Comparison of ENCODE assay signal across 14 cellular contexts in the genomic region with DNA sequence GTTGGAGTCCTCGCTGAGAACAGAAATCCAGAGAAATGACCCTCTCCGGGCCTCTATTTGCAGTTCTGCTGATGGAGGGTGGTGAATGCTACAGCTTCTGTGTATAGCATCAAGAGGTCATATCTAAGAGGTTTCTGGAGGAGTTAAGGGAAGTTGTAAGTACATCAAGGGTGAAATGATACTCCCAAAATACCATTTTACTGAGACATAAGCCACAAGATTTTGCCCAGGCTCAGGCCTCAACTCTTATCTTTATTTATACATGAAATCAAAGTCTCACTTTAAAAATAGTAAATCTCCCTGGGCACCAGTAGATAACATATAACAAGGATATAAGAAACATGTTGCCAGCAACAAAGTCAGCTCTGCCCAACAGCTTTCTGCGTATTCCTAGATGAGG. TPM values are rescaled to one million over a fixed set of nuclear protein-coding genes. Genes with fewer than 3 reads are reported as not detected.
A peak's percentile ranks its signal among the peaks of the same experiment; 100 is the strongest.
DNase-seq lines count a peak whose midpoint lies in the region; ATAC-seq, FAIRE-seq and TF ChIP-seq lines count a peak whose summit lies in the region.
"Had no signal": no experiment of that assay in that cellular context is flagged by ENCODE, and none has a peak within 500 bp of the region (broad histone marks: within the 10 kb centered on the region; RNA-seq: fewer than 3 reads in every experiment).

No MANE protein-coding gene starts in this region.

- ATAC-seq in naive thymus-derived CD8-positive, alpha-beta T cell: no peak
- no peak for ATAC-seq in upper lobe of right lung
- ATAC-seq: activated CD4-positive, CD25-positive, alpha-beta regulatory T cell treated with anti-CD3 and anti-CD28 coated beads, Interleukin-2, amount 50 U/mL, for 24 hours; left colon; right lobe of liver; stimulated activated naive CD8-positive, alpha-beta T cell treated with anti-CD3 and anti-CD28 coated beads, Interleukin-15, amount 100 ng/mL, for 72 hours had no signal

- peaks cover 0 to 38% (median 4%) of the 10 kb centered on the region in 3 donors for H3K36me3 Mint-ChIP-seq in naive thymus-derived CD8-positive, alpha-beta T cell
- peaks cover 26% of the 10 kb centered on the region for H3K36me3 Mint-ChIP-seq in activated T-helper 1 cell treated with anti-CD3 and anti-CD28 coated beads, Interleukin-12 subunit alpha, Interleukin-12 subunit beta, Interleukin-2, Interleukin-4 antibody, amounts not matched to agents 30 ng/mL and 10 ng/mL and 1 ng/mL, durations not matched to agents 14 hours and 24 hours and 36 hours (ENCODE audit: low read depth)

- H3F3A ChIP-seq in DOHH2 (ENCODE audit: control insufficient read depth, insufficient read depth): peaks cover 65% of the 10 kb centered on the region

- POLR2A ChIA-PET in naive thymus-derived CD8-positive, alpha-beta T cell (lab: Charles Lee): interaction anchor here (0.6 to 6.9 kb wide), 10 partner anchors 14 to 45 kb away, joined by 3 to 79 read pairs (median 4); a partner anchor contains a TSS

- H3K27me3 ChIP-seq in DOHH2 (ENCODE audit: control insufficient read depth, low read length): no peaks in the 10 kb centered on the region
- H3K27me3 ChIP-seq in upper lobe of right lung: no peaks in the 10 kb centered on the region
- H3K27me3 ChIP-seq: right lobe of liver had no signal

- H3K4me2 ChIP-seq in DOHH2 (ENCODE audit: low read length): peak overlapping the region; percentile 98

- TF ChIP-seq CTCF in DOHH2 (IDR thresholded peaks at IDR 0.05; ENCODE audit: low read depth, low read length, poor library complexity, severe bottlenecking) (no peak), upper lobe of right lung (IDR thresholded peaks at IDR 0.05) (no peak)

- peaks cover 49 to 99% (median 88%) of the 10 kb centered on the region in 4 donors for H3K4me1 Mint-ChIP-seq in naive thymus-derived CD8-positive, alpha-beta T cell
- peaks cover 69% of the 10 kb centered on the region for H3K4me1 Mint-ChIP-seq in activated T-helper 1 cell treated with anti-CD3 and anti-CD28 coated beads, Interleukin-12 subunit alpha, Interleukin-12 subunit beta, Interleukin-2, Interleukin-4 antibody, amounts not matched to agents 30 ng/mL and 10 ng/mL and 1 ng/mL, durations not matched to agents 14 hours and 24 hours and 36 hours (ENCODE audit: low read depth)

- DNase-seq in HTR-8/SVneo (ENCODE audit: insufficient read length, low spot score) (peak; percentile 9), amniotic epithelial cell (ENCODE audit: low read depth) (peak; percentile 96), upper lobe of right lung (no peak), cerebellum (ENCODE audit: low spot score) (no peak)
- no peak for DNase-seq in naive thymus-derived CD8-positive, alpha-beta T cell
- DNase-seq in activated T-helper 1 cell treated with anti-CD3 and anti-CD28 coated beads, Interleukin-12 subunit alpha, Interleukin-12 subunit beta, Interleukin-2, Interleukin-4 antibody, amounts not matched to agents 30 ng/mL and 10 ng/mL and 1 ng/mL, durations not matched to agents 14 hours and 24 hours and 36 hours (ENCODE audit: low spot score): no peak
- DNase-seq: left colon; nephron progenitor cell; right lobe of liver; stimulated activated naive CD8-positive, alpha-beta T cell treated with anti-CD3 and anti-CD28 coated beads, Interleukin-15, amount 100 ng/mL, for 72 hours; SW 1271 had no signal

- H3K9me3 ChIP-seq in DOHH2 (ENCODE audit: control insufficient read depth, insufficient read depth, low read length) (no peaks in the 10 kb centered on the region), upper lobe of right lung (no peaks in the 10 kb centered on the region)
- H3K9me3 ChIP-seq: HAP-1, right lobe of liver had no signal

- H3K27ac Mint-ChIP-seq in naive thymus-derived CD8-positive, alpha-beta T cell: peak overlapping the region; percentile 79 to 99 (median 96)
- no peak overlapping the region for H3K27ac Mint-ChIP-seq in activated T-helper 1 cell treated with anti-CD3 and anti-CD28 coated beads, Interleukin-12 subunit alpha, Interleukin-12 subunit beta, Interleukin-2, Interleukin-4 antibody, amounts not matched to agents 30 ng/mL and 10 ng/mL and 1 ng/mL, durations not matched to agents 14 hours and 24 hours and 36 hours
- H3K27ac Mint-ChIP-seq: nephron progenitor cell had no signal

- peak overlapping the region in 9 of 10 donors; percentile 20 to 88 (median 41) for H3K4me3 Mint-ChIP-seq in naive thymus-derived CD8-positive, alpha-beta T cell
- H3K4me3 Mint-ChIP-seq in activated T-helper 1 cell treated with anti-CD3 and anti-CD28 coated beads, Interleukin-12 subunit alpha, Interleukin-12 subunit beta, Interleukin-2, Interleukin-4 antibody, amounts not matched to agents 30 ng/mL and 10 ng/mL and 1 ng/mL, durations not matched to agents 14 hours and 24 hours and 36 hours: no peak overlapping the region
- H3K4me3 Mint-ChIP-seq: nephron progenitor cell had no signal

- FAIRE-seq in HTR-8/SVneo (lab: Jason Lieb, UNC): no peak

- no peaks in the 10 kb centered on the region for H3K9me3 Mint-ChIP-seq in naive thymus-derived CD8-positive, alpha-beta T cell
- H3K9me3 Mint-ChIP-seq in activated T-helper 1 cell treated with anti-CD3 and anti-CD28 coated beads, Interleukin-12 subunit alpha, Interleukin-12 subunit beta, Interleukin-2, Interleukin-4 antibody, amounts not matched to agents 30 ng/mL and 10 ng/mL and 1 ng/mL, durations not matched to agents 14 hours and 24 hours and 36 hours: no peaks in the 10 kb centered on the region
- H3K9me3 Mint-ChIP-seq: nephron progenitor cell; stimulated activated naive CD8-positive, alpha-beta T cell treated with anti-CD3 and anti-CD28 coated beads, Interleukin-15, amount 100 ng/mL, for 72 hours had no signal

- no peaks in the 10 kb centered on the region for H3K27me3 Mint-ChIP-seq in naive thymus-derived CD8-positive, alpha-beta T cell
- H3K27me3 Mint-ChIP-seq in activated T-helper 1 cell treated with anti-CD3 and anti-CD28 coated beads, Interleukin-12 subunit alpha, Interleukin-12 subunit beta, Interleukin-2, Interleukin-4 antibody, amounts not matched to agents 30 ng/mL and 10 ng/mL and 1 ng/mL, durations not matched to agents 14 hours and 24 hours and 36 hours (ENCODE audit: insufficient read depth): no peaks in the 10 kb centered on the region
- H3K27me3 Mint-ChIP-seq: stimulated activated naive CD8-positive, alpha-beta T cell treated with anti-CD3 and anti-CD28 coated beads, Interleukin-15, amount 100 ng/mL, for 72 hours had no signal

- H3K4me1 ChIP-seq in DOHH2 (ENCODE audit: control insufficient read depth, low read length) (peaks cover 100% of the 10 kb centered on the region), upper lobe of right lung (no peaks in the 10 kb centered on the region)
- H3K4me1 ChIP-seq: right lobe of liver had no signal

- H3K4me3 ChIP-seq in DOHH2 (ENCODE audit: low read length) (peak overlapping the region; percentile 74), upper lobe of right lung (no peak overlapping the region)
- H3K4me3 ChIP-seq: HAP-1, right lobe of liver had no signal

- H3K27ac ChIP-seq in DOHH2 (ENCODE audit: low read depth, low read length) (peak overlapping the region; percentile 94), upper lobe of right lung (no peak overlapping the region)
- H3K27ac ChIP-seq: right lobe of liver had no signal

- peaks cover 50% of the 10 kb centered on the region for H3K79me2 ChIP-seq in DOHH2 (ENCODE audit: control insufficient read depth, low read length)

- H3K9me2 ChIP-seq in DOHH2 (replicated peaks; ENCODE audit: control insufficient read depth, low read length): no peaks in the 10 kb centered on the region

- intact Hi-C loops in upper lobe of right lung (cut with DNase I): no loop called here
- intact Hi-C loops in activated T-helper 1 cell treated with anti-CD3 and anti-CD28 coated beads, Interleukin-12 subunit alpha, Interleukin-12 subunit beta, Interleukin-2, Interleukin-4 antibody, amounts not matched to agents 30 ng/mL and 10 ng/mL and 1 ng/mL, durations not matched to agents 14 hours and 24 hours and 36 hours (cut with micrococcal nuclease): no loop called here

- H4K20me1 ChIP-seq in DOHH2 (ENCODE audit: control insufficient read depth, insufficient read depth, low read depth, low read length): no peaks in the 10 kb centered on the region

- H3K36me3 ChIP-seq in DOHH2 (ENCODE audit: control insufficient read depth, low read length): peaks cover 58% of the 10 kb centered on the region
- peaks cover 32% of the 10 kb centered on the region for H3K36me3 ChIP-seq in upper lobe of right lung
- H3K36me3 ChIP-seq: HAP-1, right lobe of liver had no signal

RNA-seq across cellular contexts. Expression of a gene that starts 40.4 kb away (rescaled TPM):
- total RNA-seq in naive thymus-derived CD8-positive, alpha-beta T cell: 100 to 1,000 TPM; 124 to 137 TPM
- polyA plus RNA-seq in naive thymus-derived CD8-positive, alpha-beta T cell: 10 to 100 TPM; 37.1 to 60.2 (median 42.7) TPM
- total RNA-seq in upper lobe of right lung: 37.5 TPM
- total RNA-seq in activated T-helper 1 cell treated with anti-CD3 and anti-CD28 coated beads, Interleukin-12 subunit alpha, Interleukin-12 subunit beta, Interleukin-2, Interleukin-4 antibody, amounts not matched to agents 30 ng/mL and 10 ng/mL and 1 ng/mL, durations not matched to agents 14 hours and 24 hours and 36 hours: 39.9 and 43.3 TPM in 2 replicates
- 58.8 TPM for total RNA-seq in cerebellum

Comparison
In these comparisons a context has a peak if more than half of its experiments do, and no peak if none do; other contexts are left out.
1. DNase-seq: peak in HTR-8/SVneo (single experiment) and amniotic epithelial cell (single experiment); none in naive thymus-derived CD8-positive, alpha-beta T cell (0 of 10), upper lobe of right lung (single experiment), activated T-helper 1 cell treated with anti-CD3 and anti-CD28 coated beads, Interleukin-12 subunit alpha, Interleukin-12 subunit beta, Interleukin-2, Interleukin-4 antibody, amounts not matched to agents 30 ng/mL and 10 ng/mL and 1 ng/mL, durations not matched to agents 14 hours and 24 hours and 36 hours (single experiment) and cerebellum (single experiment).